In genomic region chr3:49903451-49904424, GRCh38 we compare ENCODE assay signal across 1 cellular context.
TF ChIP-seq lines count a peak whose summit lies in the region.

Gene MST1R, minus strand, starts transcription at chr3:49903873. Its CDS starts 264 bp downstream, at chr3:49903609.

TF ChIP-seq in Ishikawa, 13 proteins besides CTCF, POLR2A, EP300 and RAD21 (continued from another document):
- TF ChIP-seq, protein P1, sequence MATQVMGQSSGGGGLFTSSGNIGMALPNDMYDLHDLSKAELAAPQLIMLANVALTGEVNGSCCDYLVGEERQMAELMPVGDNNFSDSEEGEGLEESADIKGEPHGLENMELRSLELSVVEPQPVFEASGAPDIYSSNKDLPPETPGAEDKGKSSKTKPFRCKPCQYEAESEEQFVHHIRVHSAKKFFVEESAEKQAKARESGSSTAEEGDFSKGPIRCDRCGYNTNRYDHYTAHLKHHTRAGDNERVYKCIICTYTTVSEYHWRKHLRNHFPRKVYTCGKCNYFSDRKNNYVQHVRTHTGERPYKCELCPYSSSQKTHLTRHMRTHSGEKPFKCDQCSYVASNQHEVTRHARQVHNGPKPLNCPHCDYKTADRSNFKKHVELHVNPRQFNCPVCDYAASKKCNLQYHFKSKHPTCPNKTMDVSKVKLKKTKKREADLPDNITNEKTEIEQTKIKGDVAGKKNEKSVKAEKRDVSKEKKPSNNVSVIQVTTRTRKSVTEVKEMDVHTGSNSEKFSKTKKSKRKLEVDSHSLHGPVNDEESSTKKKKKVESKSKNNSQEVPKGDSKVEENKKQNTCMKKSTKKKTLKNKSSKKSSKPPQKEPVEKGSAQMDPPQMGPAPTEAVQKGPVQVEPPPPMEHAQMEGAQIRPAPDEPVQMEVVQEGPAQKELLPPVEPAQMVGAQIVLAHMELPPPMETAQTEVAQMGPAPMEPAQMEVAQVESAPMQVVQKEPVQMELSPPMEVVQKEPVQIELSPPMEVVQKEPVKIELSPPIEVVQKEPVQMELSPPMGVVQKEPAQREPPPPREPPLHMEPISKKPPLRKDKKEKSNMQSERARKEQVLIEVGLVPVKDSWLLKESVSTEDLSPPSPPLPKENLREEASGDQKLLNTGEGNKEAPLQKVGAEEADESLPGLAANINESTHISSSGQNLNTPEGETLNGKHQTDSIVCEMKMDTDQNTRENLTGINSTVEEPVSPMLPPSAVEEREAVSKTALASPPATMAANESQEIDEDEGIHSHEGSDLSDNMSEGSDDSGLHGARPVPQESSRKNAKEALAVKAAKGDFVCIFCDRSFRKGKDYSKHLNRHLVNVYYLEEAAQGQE (IDR thresholded peaks at IDR 0.05; ENCODE audit: low read depth) = no peak
- TF ChIP-seq TAF1 (IDR thresholded peaks at IDR 0.05; ENCODE audit: low read depth) (peak; percentile 59), CEBPB (IDR thresholded peaks at IDR 0.05) (no peak)
